In the genomic region with DNA sequence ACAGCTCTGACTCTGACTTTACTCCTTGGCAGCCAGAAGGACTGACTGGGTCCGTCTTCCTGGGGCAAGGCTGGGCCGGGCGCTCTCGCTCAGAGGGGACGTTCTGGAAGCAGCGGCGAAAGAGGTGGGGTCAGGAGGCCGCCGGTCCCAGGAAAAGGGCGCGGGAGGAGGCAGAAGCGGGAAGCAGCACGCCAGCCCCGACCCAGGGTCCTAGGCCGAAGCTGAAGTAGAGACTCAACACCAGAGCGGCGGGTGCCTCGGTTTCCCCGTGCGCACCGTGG, we compare ENCODE assay signal across 8 cellular contexts. TPM values are rescaled to one million over a fixed set of nuclear protein-coding genes. Genes with fewer than 3 reads are reported as not detected.
DNase-seq lines count a peak whose midpoint lies in the region; ATAC-seq and TF ChIP-seq lines count a peak whose summit lies in the region.

No MANE protein-coding gene starts in this region.

- peaks cover 29% of the 10 kb centered on the region for H3K4me1 ChIP-seq in A673 (ENCODE audit: insufficient read depth, low read length, poor library complexity, severe bottlenecking)
- H3K4me1 ChIP-seq in HUES6 (ENCODE audit: control insufficient read depth, insufficient read depth, low read length): peaks cover 42% of the 10 kb centered on the region
- peaks cover 0 to 5% of the 10 kb centered on the region in 2 donors for H3K4me1 ChIP-seq in aorta (ENCODE audit: control insufficient read depth in 1 of 2, insufficient read depth in 2 of 2, low read length in 2 of 2)

- H3K36me3 Mint-ChIP-seq in chondrocyte (ENCODE audit: low read depth): no peaks in the 10 kb centered on the region
- no peaks in the 10 kb centered on the region for H3K36me3 Mint-ChIP-seq in mesothelial cell of epicardium

- no peaks in the 10 kb centered on the region for H3K9me3 ChIP-seq in A673 (ENCODE audit: low read depth, low read length, poor library complexity, severe bottlenecking)
- no peaks in the 10 kb centered on the region for H3K9me3 ChIP-seq in HUES6 (ENCODE audit: control insufficient read depth, insufficient read depth, low read depth, low read length)
- no peaks in the 10 kb centered on the region for H3K9me3 ChIP-seq in aorta (ENCODE audit: control insufficient read depth, low read length)

- peak overlapping the region; percentile 89 for H3K4me3 ChIP-seq in A673 (ENCODE audit: low read depth, low read length, poor library complexity, severe bottlenecking)
- H3K4me3 ChIP-seq in HUES6 (ENCODE audit: low read depth, low read length): peak overlapping the region; percentile 84
- H3K4me3 ChIP-seq in aorta (ENCODE audit: low read length in 2 of 2): peak overlapping the region; percentile 69 to 96

- H3K4me3 Mint-ChIP-seq in chondrocyte (ENCODE audit: unreplicated experiment) (peak overlapping the region; percentile 87), mesothelial cell of epicardium (peak overlapping the region; percentile 92)

- CTCF ChIA-PET in A673 (lab: Charles Lee): no interaction called here

- POLR2A ChIA-PET in A673 (lab: Charles Lee; ENCODE audit: low non-redundant PET): no interaction called here

- TF ChIP-seq CTCF in A673 (conservative IDR thresholded peaks at IDR 0.05; ENCODE audit: low read depth, low read length): no peak
- TF ChIP-seq CTCF in chondrocyte (IDR thresholded peaks at IDR 0.05): no peak
- TF ChIP-seq CTCF in mesothelial cell of epicardium (IDR thresholded peaks at IDR 0.05; ENCODE audit: unreplicated experiment): no peak

- BruUV-seq in A673 (replicated peaks; lab: Mats Ljungman, UMichigan): no TSS peak

- WGBS in aorta, 2 donors: 0% methylated on average over 18 to 21 of the region's 21 CpGs

- H3K36me3 ChIP-seq in A673 (ENCODE audit: insufficient read depth, low read length, poor library complexity, severe bottlenecking): no peaks in the 10 kb centered on the region
- H3K36me3 ChIP-seq in HUES6 (ENCODE audit: control insufficient read depth, insufficient read depth, low read length): no peaks in the 10 kb centered on the region; the same call in 1 of the 2 replicates
- no peaks in the 10 kb centered on the region for H3K36me3 ChIP-seq in aorta (ENCODE audit: control insufficient read depth in 1 of 2, insufficient read depth in 2 of 2, low read length in 1 of 2)

- H3K9ac ChIP-seq in HUES6 (ENCODE audit: low read length): peak overlapping the region; percentile 93

- peak overlapping the region; percentile 79 for H3K27ac Mint-ChIP-seq in chondrocyte (ENCODE audit: unreplicated experiment)
- peak overlapping the region; percentile 96 for H3K27ac Mint-ChIP-seq in mesothelial cell of epicardium

- H3K4me1 Mint-ChIP-seq in chondrocyte (ENCODE audit: low read depth) (peaks cover 56% of the 10 kb centered on the region), mesothelial cell of epicardium (peaks cover 66% of the 10 kb centered on the region)

- ATAC-seq in aorta (ENCODE audit: low FRiP score) (peak; percentile 33), GM21723 (IDR thresholded peaks at IDR 0.05; ENCODE audit: unreplicated experiment) (no peak)

- H3K9me3 Mint-ChIP-seq in chondrocyte (ENCODE audit: low read depth) (no peaks in the 10 kb centered on the region), mesothelial cell of epicardium (no peaks in the 10 kb centered on the region)

- H3K27me3 Mint-ChIP-seq in chondrocyte (ENCODE audit: low read depth) (no peaks in the 10 kb centered on the region), mesothelial cell of epicardium (ENCODE audit: low read depth) (no peaks in the 10 kb centered on the region)

- intact Hi-C loops in A673 (cut with micrococcal nuclease; ENCODE audit: unreplicated experiment) (loop anchor here (5.0 to 10.0 kb wide), 2 partner anchors 40 to 103 kb away; no protein-coding TSS in a partner anchor), aorta (cut with DNase I) (loop anchor here (2.0 to 5.0 kb wide), 6 partner anchors 49 to 330 kb away; no protein-coding TSS in a partner anchor)

- DNase-seq in A673 (ENCODE audit: low spot score) (no peak), chondrocyte (ENCODE audit: low spot score) (no peak), mesothelial cell of epicardium (ENCODE audit: low spot score in 2 of 2, unreplicated experiment in 2 of 2) (no peak), aorta (peak; percentile 67 to 83), NCI-H1048 (lab: John Stamatoyannopoulos, UW) (no peak), NCI-H1436 treated with DMSO at 0.1 percent for 48 hours (lab: John Stamatoyannopoulos, UW) (no peak)

- H3K27ac ChIP-seq in A673 (ENCODE audit: low read depth, low read length, poor library complexity, severe bottlenecking) (peak overlapping the region; percentile 91), HUES6 (ENCODE audit: low read depth, low read length) (peak overlapping the region; percentile 44; the same call in 1 of the 2 replicates), aorta (ENCODE audit: low read depth in 1 of 2, low read length in 2 of 2) (peak overlapping the region; percentile 12 to 88)

- H3K27me3 ChIP-seq in A673 (replicated peaks; ENCODE audit: insufficient read depth, low read depth, low read length, poor library complexity): no peaks in the 10 kb centered on the region
- peaks cover 10% of the 10 kb centered on the region; the same call in 1 of the 2 replicates for H3K27me3 ChIP-seq in HUES6 (ENCODE audit: control insufficient read depth, insufficient read depth, low read length)
- no peaks in the 10 kb centered on the region for H3K27me3 ChIP-seq in aorta (ENCODE audit: control insufficient read depth in 1 of 2, insufficient read depth in 2 of 2, low read length in 1 of 2)

RNA-seq across cellular contexts. Expression of gene SHB, which starts 1.5 kb away (rescaled TPM):
- total RNA-seq in A673 (2021) (14.7 and 20.7 TPM in 2 replicates), chondrocyte (19.6 to 25.1 TPM (median 23.8 TPM) in 3 replicates), mesothelial cell of epicardium (33.7 to 35.5 TPM (median 35.4 TPM) in 3 replicates), aorta (10 to 100 TPM; 28.7 to 29.3 TPM)
- polyA plus RNA-seq in aorta: 1 to 10 TPM; 3.5 to 5.7 TPM

Comparison
In these comparisons a context has a peak if more than half of its experiments do, and no peak if none do; other contexts are left out.
1. DNase-seq: peak in aorta (2 of 2); none in A673 (single experiment), chondrocyte (single experiment), mesothelial cell of epicardium (0 of 2), NCI-H1048 (single experiment) and NCI-H1436 treated with DMSO at 0.1 percent for 48 hours (single experiment).
2. Peak in every context shown above with its lines, with median percentiles within 50 percentile points of each other: H3K27ac ChIP-seq and H3K4me3 ChIP-seq.